28 cellular contexts compared by ENCODE assay signal in genomic region chr6:45691426-45691825, GRCh38.
"Had no signal": no experiment of that assay in that cellular context is flagged by ENCODE, and none has a peak within 500 bp of the region (broad histone marks: within the 10 kb centered on the region; RNA-seq: fewer than 3 reads in every experiment).

No MANE protein-coding gene starts in this region.

- H3K9me3 ChIP-seq: body of pancreas, gastrocnemius medialis, heart left ventricle, sigmoid colon, testis, uterus had no signal

- H3K27me3 Mint-ChIP-seq: activated CD4-positive, alpha-beta memory T cell treated with anti-CD3 and anti-CD28 coated beads, Interleukin-2, amount 10 ng/mL, durations not matched to agents 7 days and 5 days; progenitor cell of endocrine pancreas had no signal

- DNase-seq: activated CD4-positive, alpha-beta memory T cell treated with anti-CD3 and anti-CD28 coated beads, Interleukin-2, amount 10 ng/mL, durations not matched to agents 7 days and 5 days; activated CD4-positive, alpha-beta T cell treated with anti-CD3 and anti-CD28 coated beads, Interleukin-2, amount 10 ng/mL, durations not matched to agents 24 days and 14 days; activated gamma-delta T cell; activated naive CD4-positive, alpha-beta T cell treated with anti-CD3 and anti-CD28 coated beads, Interleukin-2, amount 50 U/mL, for 16 hours; activated naive CD8-positive, alpha-beta T cell treated with anti-CD3 and anti-CD28 coated beads, Interleukin-2, amount 50 U/mL, for 24 hours; activated T-cell treated with anti-CD3 and anti-CD28 coated beads for 4 hours; anterior cingulate cortex; body of pancreas; dermis blood vessel endothelial cell; effector CD8-positive, alpha-beta T cell; gastrocnemius medialis; heart left ventricle; left colon; mesendoderm; naive B cell; retina; sigmoid colon; stimulated activated CD4-positive, alpha-beta T cell treated with anti-CD3 and anti-CD28 coated beads, Interleukin-15, amount 100 ng/mL, for 24 hours; stimulated activated CD8-positive, alpha-beta memory T cell treated with anti-CD3 and anti-CD28 coated beads, Interleukin-4, amount 100 ng/mL, for 48 hours; stimulated activated naive CD4-positive, alpha-beta T cell; T1000; testis; uterus had no signal

- H3K27me3 ChIP-seq: body of pancreas, gastrocnemius medialis, heart left ventricle, neural progenitor cell, sigmoid colon, testis, uterus had no signal

- H3K27ac Mint-ChIP-seq: activated CD4-positive, alpha-beta memory T cell treated with anti-CD3 and anti-CD28 coated beads, Interleukin-2, amount 10 ng/mL, durations not matched to agents 7 days and 5 days; activated CD4-positive, alpha-beta T cell treated with anti-CD3 and anti-CD28 coated beads, Interleukin-2, amount 10 ng/mL, durations not matched to agents 24 days and 14 days; activated naive CD8-positive, alpha-beta T cell treated with anti-CD3 and anti-CD28 coated beads, Interleukin-2, amount 50 U/mL, for 24 hours; activated T-helper 1 cell treated with anti-CD3 and anti-CD28 coated beads, Interleukin-12 subunit alpha, Interleukin-12 subunit beta, Interleukin-2, Interleukin-4 antibody, amounts not matched to agents 30 ng/mL and 10 ng/mL and 1 ng/mL, durations not matched to agents 14 hours and 24 hours and 36 hours; naive B cell; neural progenitor cell; progenitor cell of endocrine pancreas; T-helper 1 cell treated with Interleukin-12 subunit alpha and Interleukin-12 subunit beta and Interleukin-4 antibody, amounts not matched to agents 30 μg/mL and 1 μg/mL, for 36 hours had no signal

- H3K36me3 Mint-ChIP-seq: neural progenitor cell had no signal

- H3K4me3 Mint-ChIP-seq: activated CD4-positive, alpha-beta memory T cell treated with anti-CD3 and anti-CD28 coated beads, Interleukin-2, amount 10 ng/mL, durations not matched to agents 7 days and 5 days; activated CD4-positive, alpha-beta T cell treated with anti-CD3 and anti-CD28 coated beads, Interleukin-2, amount 10 ng/mL, durations not matched to agents 24 days and 14 days; activated naive CD8-positive, alpha-beta T cell treated with anti-CD3 and anti-CD28 coated beads, Interleukin-2, amount 50 U/mL, for 24 hours; activated T-helper 1 cell treated with anti-CD3 and anti-CD28 coated beads, Interleukin-12 subunit alpha, Interleukin-12 subunit beta, Interleukin-2, Interleukin-4 antibody, amounts not matched to agents 30 ng/mL and 10 ng/mL and 1 ng/mL, durations not matched to agents 14 hours and 24 hours and 36 hours; naive B cell; neural progenitor cell; T-helper 1 cell treated with Interleukin-12 subunit alpha and Interleukin-12 subunit beta and Interleukin-4 antibody, amounts not matched to agents 30 μg/mL and 1 μg/mL, for 36 hours had no signal

- H3K27ac ChIP-seq: body of pancreas, gastrocnemius medialis, heart left ventricle, neural progenitor cell, sigmoid colon, testis, uterus had no signal

- ATAC-seq: activated naive CD8-positive, alpha-beta T cell treated with anti-CD3 and anti-CD28 coated beads, Interleukin-2, amount 50 U/mL, for 24 hours; body of pancreas; esophagus mucosa; gastrocnemius medialis; heart left ventricle; left colon had no signal

- H3K4me1 Mint-ChIP-seq: neural progenitor cell had no signal
